In genomic region chr12:103053089-103053488, GRCh38 we compare ENCODE assay signal across 26 cellular contexts.
DNase-seq lines count a peak whose midpoint lies in the region; ATAC-seq, FAIRE-seq and TF ChIP-seq lines count a peak whose summit lies in the region.
"Had no signal": no experiment of that assay in that cellular context is flagged by ENCODE, and none has a peak within 500 bp of the region (broad histone marks: within the 10 kb centered on the region; RNA-seq: fewer than 3 reads in every experiment).

No MANE protein-coding gene starts in this region.

- H4K20me1 ChIP-seq in IMR-90 (ENCODE audit: insufficient read depth, low read length) = no peaks in the 10 kb centered on the region
- no peaks in the 10 kb centered on the region for H4K20me1 ChIP-seq in K562 (replicated peaks; ENCODE audit: control insufficient read depth, insufficient read depth, low read length)
- H4K20me1 ChIP-seq: BLaER1 had no signal

- dilution Hi-C loops in IMR-90 (cut with HindIII; ENCODE audit: low sequenced_read_pairs, unreplicated experiment) = no loop called here

- H3K56ac ChIP-seq in IMR-90 (ENCODE audit: extremely low read depth, insufficient read depth, low read length) = no peak overlapping the region

- H2AK9ac ChIP-seq in IMR-90 (replicated peaks; ENCODE audit: low read depth, low read length, poor library complexity) = no peak overlapping the region

- H3K9ac ChIP-seq in IMR-90 (ENCODE audit: low read depth, low read length) (no peak overlapping the region), K562 (ENCODE audit: insufficient read depth in 1 of 2, low read depth in 2 of 2, low read length in 2 of 2) (no peak overlapping the region)
- H3K9ac ChIP-seq: BLaER1 had no signal

- H2BK120ac ChIP-seq in IMR-90 (ENCODE audit: low read depth, low read length) = no peak overlapping the region

- H2AFZ ChIP-seq in IMR-90 (replicated peaks; ENCODE audit: low read length, poor library complexity) (no peak overlapping the region), K562 (ENCODE audit: low read depth, low read length) (no peak overlapping the region)

- POLR2A ChIA-PET in IMR-90 (lab: Charles Lee; ENCODE audit: unreplicated experiment) = no interaction called here
- POLR2A ChIA-PET in K562 (lab: Yijun Ruan, JAX) = no interaction called here

- no peaks in the 10 kb centered on the region for H3K36me3 ChIP-seq in IMR-90 (ENCODE audit: control insufficient read depth, insufficient read depth, low read length)
- H3K36me3 ChIP-seq in K562 (ENCODE audit: control insufficient read depth, insufficient read depth, low read length) = no peaks in the 10 kb centered on the region
- no peaks in the 10 kb centered on the region for H3K36me3 ChIP-seq in pancreas
- H3K36me3 ChIP-seq in mucosa of descending colon (ENCODE audit: low read depth) = no peaks in the 10 kb centered on the region
- H3K36me3 ChIP-seq: BE2C, BLaER1 had no signal

- no peaks in the 10 kb centered on the region for H3K79me2 ChIP-seq in K562 (ENCODE audit: control insufficient read depth, insufficient read depth, low read length)

- intact Hi-C loops in IMR-90 (cut with micrococcal nuclease) = no loop called here
- intact Hi-C loops in K562 (cut with micrococcal nuclease) = no loop called here
- intact Hi-C loops in pancreas (cut with DNase I) = no loop called here
- intact Hi-C loops in mucosa of descending colon (cut with DNase I, micrococcal nuclease) = no loop called here

- H3K9me1 ChIP-seq in IMR-90 (ENCODE audit: insufficient read depth, low read length) (no peaks in the 10 kb centered on the region), K562 (ENCODE audit: control insufficient read depth, insufficient read depth, low read length) (no peaks in the 10 kb centered on the region)

- H3K4me3 ChIP-seq in IMR-90 (ENCODE audit: insufficient read depth, low read depth, low read length) (no peak overlapping the region), LNCaP clone FGC (ENCODE audit: low read depth, low read length) (no peak overlapping the region), K562 (no peak overlapping the region), pancreas (no peak overlapping the region), mucosa of descending colon (no peak overlapping the region)
- H3K4me3 ChIP-seq: BLaER1, GM12878 had no signal

- no peak overlapping the region for H2BK5ac ChIP-seq in IMR-90 (ENCODE audit: low read depth, low read length, poor library complexity, severe bottlenecking)

- no peak overlapping the region for H4K91ac ChIP-seq in IMR-90 (ENCODE audit: insufficient read depth, low read depth, low read length)

- H4K5ac ChIP-seq in IMR-90 (ENCODE audit: low read depth, low read length) = no peak overlapping the region

- FAIRE-seq in K562 (lab: Jason Lieb, UNC) = no peak
- peak; percentile 57 for FAIRE-seq in pancreas (lab: Jason Lieb, UNC)
- FAIRE-seq: GM12878, GM12892, GM18507 had no signal

- no peak overlapping the region for H4K8ac ChIP-seq in IMR-90 (ENCODE audit: low read depth in 2 of 2, low read length in 2 of 2)

- H3K9me3 ChIP-seq in IMR-90 (ENCODE audit: control insufficient read depth, insufficient read depth, low read length) (peaks cover 7% of the 10 kb centered on the region), K562 (replicated peaks; ENCODE audit: control insufficient read depth, insufficient read depth, low read depth, low read length) (no peaks in the 10 kb centered on the region), pancreas (no peaks in the 10 kb centered on the region), mucosa of descending colon (no peaks in the 10 kb centered on the region)
- H3K9me3 ChIP-seq: BE2C, BLaER1 had no signal

- TF ChIP-seq POLR2A in IMR-90 (IDR thresholded peaks at IDR 0.05; ENCODE audit: low read depth, low read length) = no peak
- TF ChIP-seq POLR2A in K562 (conservative IDR thresholded peaks at IDR 0.05) = no peak

- H3K27ac ChIP-seq in IMR-90 (ENCODE audit: insufficient read depth, low read length) (no peak overlapping the region), K562 (ENCODE audit: extremely low read depth, low read depth, low read length) (no peak overlapping the region), pancreas (no peak overlapping the region)
- H3K27ac ChIP-seq: BLaER1 had no signal

- no peak overlapping the region for H2BK20ac ChIP-seq in IMR-90 (ENCODE audit: low read depth, low read length)

- TF ChIP-seq CTCF in IMR-90 (conservative IDR thresholded peaks at IDR 0.05; ENCODE audit: low read depth, low read length) (no peak), LNCaP clone FGC (IDR thresholded peaks at IDR 0.05; ENCODE audit: control insufficient read depth, extremely low read depth, insufficient read depth) (no peak), K562 (IDR thresholded peaks at IDR 0.05 in 2 of 3, conservative IDR thresholded peaks at IDR 0.05 in 1 of 3; ENCODE audit: insufficient read depth in 2 of 3, low read depth in 1 of 3, low read length in 3 of 3) (no peak), pancreas (IDR thresholded peaks at IDR 0.05) (no peak), mucosa of descending colon (IDR thresholded peaks at IDR 0.05) (no peak)

- no peak overlapping the region for H3K18ac ChIP-seq in IMR-90 (ENCODE audit: low read depth, low read length)

- H3K79me1 ChIP-seq in IMR-90 (ENCODE audit: low read depth in 1 of 2, low read length in 2 of 2) = no peaks in the 10 kb centered on the region

- no peak overlapping the region for H3K4ac ChIP-seq in IMR-90 (ENCODE audit: low read depth, low read length)

- H2AK5ac ChIP-seq in IMR-90 (ENCODE audit: low read depth, low read length) = no peak overlapping the region

- H3K14ac ChIP-seq in IMR-90 (replicated peaks; ENCODE audit: low read depth, low read length) = no peak overlapping the region

- ATAC-seq in IMR-90 (ENCODE audit: low read depth) = no peak
- ATAC-seq in K562 = no peak
- no peak for ATAC-seq in pancreas
- no peak for ATAC-seq in mucosa of descending colon
- ATAC-seq: GM12878 had no signal

- TF ChIP-seq RAD21 in IMR-90 (IDR thresholded peaks at IDR 0.05; ENCODE audit: low read length) = no peak
- TF ChIP-seq RAD21 in K562 (CRISPR knock-in tag; conservative IDR thresholded peaks at IDR 0.05 in 1 of 2, IDR thresholded peaks at IDR 0.05 in 1 of 2) = no peak

- CTCF ChIA-PET in IMR-90 (lab: Yijun Ruan, JAX) = no interaction called here
- CTCF ChIA-PET in K562 (lab: Yijun Ruan, JAX; ENCODE audit: low intra/inter-chr PET ratio) = no interaction called here

- in situ Hi-C loops in IMR-90 (cut with MboI; ENCODE audit: low sequenced_read_pairs) (no loop called here), K562 (cut with MboI) (no loop called here)

- TF ChIP-seq EP300 in K562 (IDR thresholded peaks at IDR 0.05; ENCODE audit: low read length) = no peak

- H3K23ac ChIP-seq in IMR-90 (ENCODE audit: low read depth, low read length) = no peak overlapping the region

- H3K4me1 ChIP-seq in IMR-90 (ENCODE audit: control insufficient read depth, insufficient read depth, low read length) (no peaks in the 10 kb centered on the region), K562 (replicated peaks in 1 of 2; ENCODE audit: control insufficient read depth in 2 of 2, insufficient read depth in 2 of 2, low read length in 2 of 2) (no peaks in the 10 kb centered on the region), pancreas (no peaks in the 10 kb centered on the region), mucosa of descending colon (ENCODE audit: low read depth) (no peaks in the 10 kb centered on the region)
- H3K4me1 ChIP-seq: BLaER1 had no signal

- no peaks in the 10 kb centered on the region for H3K27me3 ChIP-seq in IMR-90 (ENCODE audit: control insufficient read depth, insufficient read depth, low read length)
- no peaks in the 10 kb centered on the region for H3K27me3 ChIP-seq in K562 (ENCODE audit: control insufficient read depth in 2 of 2, insufficient read depth in 2 of 2, low read length in 2 of 2)
- H3K27me3 ChIP-seq in pancreas = no peaks in the 10 kb centered on the region
- H3K27me3 ChIP-seq: BE2C, BLaER1 had no signal

- DNase-seq in IMR-90 = no peak
- DNase-seq in LNCaP clone FGC (ENCODE audit: low read depth) = peak; percentile 2
- no peak for DNase-seq in K562 (ENCODE audit: extremely low read depth in 1 of 4, low spot score in 3 of 4)
- DNase-seq in pancreas = no peak
- no peak for DNase-seq in mucosa of descending colon
- no peak for DNase-seq in SW480 (ENCODE audit: low spot score)
- DNase-seq in SIG-M5 (lab: John Stamatoyannopoulos, UW) = no peak
- DNase-seq: 8988T; ACHN; BE2C; C1 segment of cervical spinal cord; CD4-positive, alpha-beta memory T cell; CD4-positive, CD25-positive, alpha-beta regulatory T cell; CD8-positive, alpha-beta memory T cell; COR-L47; DMS 273 treated with DMSO at 0.1 percent for 48 hours; DMS153; DMS53; DMS79; DND-41; EL; GDM1 had no signal

- no peak overlapping the region for H2BK15ac ChIP-seq in IMR-90 (ENCODE audit: low read depth, low read length)

- no TSS peak for BruUV-seq in IMR-90 (replicated peaks; lab: Mats Ljungman, UMichigan)
- BruUV-seq in K562 (replicated peaks; lab: Mats Ljungman, UMichigan) = no TSS peak

- H3K4me2 ChIP-seq in IMR-90 (ENCODE audit: low read depth, low read length) (no peak overlapping the region), K562 (ENCODE audit: insufficient read depth, low read length) (no peak overlapping the region)
- H3K4me2 ChIP-seq: BLaER1 had no signal

TF ChIP-seq in IMR-90, 13 proteins besides CTCF, POLR2A, EP300 and RAD21:
- TF ChIP-seq ELK1 (IDR thresholded peaks at IDR 0.05; ENCODE audit: borderline replicate concordance, low read depth, low read length) = no peak
- TF ChIP-seq CEBPB (IDR thresholded peaks at IDR 0.05; ENCODE audit: low read depth, low read length) = peak; percentile 66

TF ChIP-seq in K562, 482 proteins besides CTCF, POLR2A, EP300 and RAD21 (continues in another document):
- TF ChIP-seq CREB3 (tag; conservative IDR thresholded peaks at IDR 0.05; ENCODE audit: low read depth) (no peak), POLR2H (tag; IDR thresholded peaks at IDR 0.05; ENCODE audit: low read depth) (no peak), CEBPB (tag; IDR thresholded peaks at IDR 0.05) (peak; percentile 55; the same call in 1 of the 2 replicates), CEBPG (CRISPR knock-in tag; IDR thresholded peaks at IDR 0.05) (no peak), CEBPG (tag; conservative IDR thresholded peaks at IDR 0.05 in 1 of 2, IDR thresholded peaks at IDR 0.05 in 1 of 2) (peak in 1 of 2 experiments; percentile 83; a peak in 3 of 4 replicates), RBBP5 (IDR thresholded peaks at IDR 0.05; ENCODE audit: borderline replicate concordance, insufficient read depth, low read length, poor library complexity, severe bottlenecking) (no peak)
